In the genomic region with DNA sequence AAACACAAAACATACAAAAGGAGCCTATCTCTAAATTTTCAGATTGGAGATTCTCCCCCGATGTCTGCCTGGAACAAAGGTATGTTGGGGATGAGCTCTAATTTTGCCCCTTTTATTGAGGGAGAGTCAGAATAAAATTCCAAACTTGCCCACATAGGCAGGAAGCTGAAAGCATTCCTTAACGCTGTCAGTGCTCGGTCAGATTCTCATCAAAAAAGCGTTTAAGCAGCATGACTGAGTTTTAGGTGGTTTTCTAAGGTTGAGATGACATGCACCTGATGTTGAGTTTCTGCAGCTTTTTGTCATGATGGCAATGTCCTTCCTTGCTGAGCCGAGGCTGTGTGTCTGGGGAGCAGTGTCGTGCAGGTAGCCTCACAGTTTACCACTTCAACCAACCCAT, we compare ENCODE assay signal across 21 cellular contexts. TPM values are rescaled to one million over a fixed set of nuclear protein-coding genes. Genes with fewer than 3 reads are reported as not detected.
DNase-seq lines count a peak whose midpoint lies in the region; ATAC-seq and TF ChIP-seq lines count a peak whose summit lies in the region.
"Had no signal": no experiment of that assay in that cellular context is flagged by ENCODE, and none has a peak within 500 bp of the region (broad histone marks: within the 10 kb centered on the region; RNA-seq: fewer than 3 reads in every experiment).

No MANE protein-coding gene starts in this region.

- H2AK5ac ChIP-seq in IMR-90 (ENCODE audit: low read depth, low read length) = peak overlapping the region; percentile 6; the same call in 1 of the 2 replicates

- H3K23ac ChIP-seq in IMR-90 (ENCODE audit: low read depth, low read length) = no peak overlapping the region

- TF ChIP-seq CTCF in IMR-90 (conservative IDR thresholded peaks at IDR 0.05; ENCODE audit: low read depth, low read length) (no peak), astrocyte of the spinal cord (IDR thresholded peaks at IDR 0.05; ENCODE audit: low read depth, low read length) (no peak), parathyroid adenoma (IDR thresholded peaks at IDR 0.05) (no peak)

- in situ Hi-C loops in IMR-90 (cut with MboI; ENCODE audit: low sequenced_read_pairs) (no loop called here), astrocyte of the spinal cord (cut with HindIII; ENCODE audit: low sequenced_read_pairs) (no loop called here)

- H3K9me3 ChIP-seq in IMR-90 (ENCODE audit: control insufficient read depth, insufficient read depth, low read length) = peaks cover 5% of the 10 kb centered on the region; the same call in 1 of the 2 replicates
- H3K9me3 ChIP-seq in parathyroid adenoma (ENCODE audit: control insufficient read depth, low read length) = no peaks in the 10 kb centered on the region
- H3K9me3 ChIP-seq: BLaER1, HAP-1 had no signal

- H3K36me3 ChIP-seq in IMR-90 (ENCODE audit: control insufficient read depth, insufficient read depth, low read length) (no peaks in the 10 kb centered on the region), parathyroid adenoma (ENCODE audit: control insufficient read depth, insufficient read depth, low read length) (no peaks in the 10 kb centered on the region)
- H3K36me3 ChIP-seq: BLaER1, HAP-1 had no signal

- H2BK20ac ChIP-seq in IMR-90 (ENCODE audit: low read depth, low read length) = no peak overlapping the region

- no peak overlapping the region for H3K14ac ChIP-seq in IMR-90 (replicated peaks; ENCODE audit: low read depth, low read length)

- no peak overlapping the region for H3K4me3 ChIP-seq in IMR-90 (ENCODE audit: insufficient read depth, low read depth, low read length)
- no peak overlapping the region for H3K4me3 ChIP-seq in astrocyte of the spinal cord (ENCODE audit: low read depth, low read length)
- H3K4me3 ChIP-seq in parathyroid adenoma (ENCODE audit: low read depth, low read length) = no peak overlapping the region
- H3K4me3 ChIP-seq: BLaER1, GM23248, HAP-1 had no signal

- H3K18ac ChIP-seq in IMR-90 (ENCODE audit: low read depth, low read length) = no peak overlapping the region

- no peak overlapping the region for H3K56ac ChIP-seq in IMR-90 (ENCODE audit: extremely low read depth, insufficient read depth, low read length)

- no peaks in the 10 kb centered on the region for H3K79me1 ChIP-seq in IMR-90 (ENCODE audit: low read depth in 1 of 2, low read length in 2 of 2)

- DNase-seq in IMR-90 (no peak), astrocyte of the spinal cord (ENCODE audit: low read depth, low spot score) (peak; percentile 69), kidney glomerular epithelial cell (lab: John Stamatoyannopoulos, UW) (peak; percentile 40)
- DNase-seq: 8988T; Calu3; CD4-positive, alpha-beta memory T cell; DMS79 treated with DMSO at 0.1 percent for 48 hours; GF-D8; GM23248 had no signal

- H4K8ac ChIP-seq in IMR-90 (ENCODE audit: low read depth in 2 of 2, low read length in 2 of 2) = no peak overlapping the region; a peak in 1 of 4 replicates

- no peak for TF ChIP-seq RAD21 in IMR-90 (IDR thresholded peaks at IDR 0.05; ENCODE audit: low read length)

- H3K9me1 ChIP-seq in IMR-90 (ENCODE audit: insufficient read depth, low read length) = peaks cover 4% of the 10 kb centered on the region; the same call in 1 of the 2 replicates

- TF ChIP-seq POLR2A in IMR-90 (IDR thresholded peaks at IDR 0.05; ENCODE audit: low read depth, low read length) = no peak

- 100% methylated on average over 4 of the region's 6 CpGs; no CpG with 5 or more reads in 1 of the 2 experiments for WGBS in IMR-90 (ENCODE audit: extremely low coverage in 2 of 2, insufficient read length in 1 of 2), 2 experiments

- no peak overlapping the region for H3K4ac ChIP-seq in IMR-90 (ENCODE audit: low read depth, low read length)

- H2BK5ac ChIP-seq in IMR-90 (ENCODE audit: low read depth, low read length, poor library complexity, severe bottlenecking) = no peak overlapping the region

- no peak overlapping the region for H3K4me2 ChIP-seq in IMR-90 (ENCODE audit: low read depth, low read length)
- peak overlapping the region; percentile 12 for H3K4me2 ChIP-seq in parathyroid adenoma (ENCODE audit: low read length)
- H3K4me2 ChIP-seq: BLaER1 had no signal

- H2BK15ac ChIP-seq in IMR-90 (ENCODE audit: low read depth, low read length) = no peak overlapping the region

- H3K9ac ChIP-seq in IMR-90 (ENCODE audit: low read depth, low read length) = no peak overlapping the region
- H3K9ac ChIP-seq in parathyroid adenoma = no peak overlapping the region
- H3K9ac ChIP-seq: BLaER1, GM23248 had no signal

- H4K5ac ChIP-seq in IMR-90 (ENCODE audit: low read depth, low read length) = no peak overlapping the region

- intact Hi-C loops in IMR-90 (cut with micrococcal nuclease) = no loop called here

- no peaks in the 10 kb centered on the region for H3K27me3 ChIP-seq in IMR-90 (ENCODE audit: control insufficient read depth, insufficient read depth, low read length)
- no peaks in the 10 kb centered on the region for H3K27me3 ChIP-seq in parathyroid adenoma (ENCODE audit: control insufficient read depth, insufficient read depth, low read length)
- H3K27me3 ChIP-seq: BLaER1 had no signal

- H3K4me1 ChIP-seq in IMR-90 (ENCODE audit: control insufficient read depth, insufficient read depth, low read length) = peaks cover 11% of the 10 kb centered on the region
- H3K4me1 ChIP-seq in parathyroid adenoma = peaks cover 18% of the 10 kb centered on the region
- H3K4me1 ChIP-seq: BLaER1, HAP-1 had no signal

- H3K27ac ChIP-seq in IMR-90 (ENCODE audit: insufficient read depth, low read length) = no peak overlapping the region
- peak overlapping the region; percentile 66 for H3K27ac ChIP-seq in parathyroid adenoma
- H3K27ac ChIP-seq: BLaER1, GM23248 had no signal

- H2AFZ ChIP-seq in IMR-90 (replicated peaks; ENCODE audit: low read length, poor library complexity) (no peak overlapping the region), parathyroid adenoma (peak overlapping the region; percentile 17)
- H2AFZ ChIP-seq: GM23248 had no signal

- no peaks in the 10 kb centered on the region for H4K20me1 ChIP-seq in IMR-90 (ENCODE audit: insufficient read depth, low read length)
- H4K20me1 ChIP-seq: BLaER1 had no signal

- no peak for ATAC-seq in IMR-90 (ENCODE audit: low read depth)
- no peak for ATAC-seq in GM19397 (IDR thresholded peaks at IDR 0.05; ENCODE audit: unreplicated experiment)
- ATAC-seq in GM19455 (IDR thresholded peaks at IDR 0.05; ENCODE audit: unreplicated experiment) = no peak
- ATAC-seq in GM21367 (IDR thresholded peaks at IDR 0.05; ENCODE audit: unreplicated experiment) = no peak
- no peak for ATAC-seq in esophagus mucosa

- no TSS peak for BruUV-seq in IMR-90 (replicated peaks; lab: Mats Ljungman, UMichigan)

- no peak overlapping the region for H2AK9ac ChIP-seq in IMR-90 (replicated peaks; ENCODE audit: low read depth, low read length, poor library complexity)

- CTCF ChIA-PET in IMR-90 (lab: Yijun Ruan, JAX) = no interaction called here

- no peak overlapping the region for H4K91ac ChIP-seq in IMR-90 (ENCODE audit: insufficient read depth, low read depth, low read length)

- dilution Hi-C loops in IMR-90 (cut with HindIII; ENCODE audit: low sequenced_read_pairs, unreplicated experiment) = no loop called here

- H2BK120ac ChIP-seq in IMR-90 (ENCODE audit: low read depth, low read length) = no peak overlapping the region

- H3K79me2 ChIP-seq in parathyroid adenoma = no peaks in the 10 kb centered on the region

- POLR2A ChIA-PET in IMR-90 (lab: Charles Lee; ENCODE audit: unreplicated experiment) = no interaction called here

TF ChIP-seq in IMR-90, 13 proteins besides CTCF, POLR2A, EP300 and RAD21:
- TF ChIP-seq CEBPB (IDR thresholded peaks at IDR 0.05; ENCODE audit: low read depth, low read length) = no peak
- no peak for TF ChIP-seq SMC3 (IDR thresholded peaks at IDR 0.05; ENCODE audit: low read depth, low read length)
- TF ChIP-seq CHD1 (IDR thresholded peaks at IDR 0.05; ENCODE audit: low read depth, low read length) = no peak
- TF ChIP-seq, protein P1, sequence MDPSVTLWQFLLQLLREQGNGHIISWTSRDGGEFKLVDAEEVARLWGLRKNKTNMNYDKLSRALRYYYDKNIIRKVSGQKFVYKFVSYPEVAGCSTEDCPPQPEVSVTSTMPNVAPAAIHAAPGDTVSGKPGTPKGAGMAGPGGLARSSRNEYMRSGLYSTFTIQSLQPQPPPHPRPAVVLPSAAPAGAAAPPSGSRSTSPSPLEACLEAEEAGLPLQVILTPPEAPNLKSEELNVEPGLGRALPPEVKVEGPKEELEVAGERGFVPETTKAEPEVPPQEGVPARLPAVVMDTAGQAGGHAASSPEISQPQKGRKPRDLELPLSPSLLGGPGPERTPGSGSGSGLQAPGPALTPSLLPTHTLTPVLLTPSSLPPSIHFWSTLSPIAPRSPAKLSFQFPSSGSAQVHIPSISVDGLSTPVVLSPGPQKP (IDR thresholded peaks at IDR 0.05; ENCODE audit: borderline replicate concordance, low read depth, low read length) = no peak
- no peak for TF ChIP-seq FOS (IDR thresholded peaks at IDR 0.05; ENCODE audit: low read depth, low read length)
- no peak for TF ChIP-seq MAFK (IDR thresholded peaks at IDR 0.05; ENCODE audit: low read depth, low read length)
- no peak for TF ChIP-seq BHLHE40 (IDR thresholded peaks at IDR 0.05; ENCODE audit: low read depth, low read length)
- TF ChIP-seq NFE2L2 (IDR thresholded peaks at IDR 0.05; ENCODE audit: low read depth, low read length) = no peak
- TF ChIP-seq MAZ (IDR thresholded peaks at IDR 0.05; ENCODE audit: borderline replicate concordance, low read depth, low read length) = no peak
- no peak for TF ChIP-seq RFX5 (IDR thresholded peaks at IDR 0.05; ENCODE audit: low read depth, low read length)
- TF ChIP-seq RCOR1 (IDR thresholded peaks at IDR 0.05; ENCODE audit: insufficient replicate concordance, low read length) = no peak
- TF ChIP-seq, protein P2, sequence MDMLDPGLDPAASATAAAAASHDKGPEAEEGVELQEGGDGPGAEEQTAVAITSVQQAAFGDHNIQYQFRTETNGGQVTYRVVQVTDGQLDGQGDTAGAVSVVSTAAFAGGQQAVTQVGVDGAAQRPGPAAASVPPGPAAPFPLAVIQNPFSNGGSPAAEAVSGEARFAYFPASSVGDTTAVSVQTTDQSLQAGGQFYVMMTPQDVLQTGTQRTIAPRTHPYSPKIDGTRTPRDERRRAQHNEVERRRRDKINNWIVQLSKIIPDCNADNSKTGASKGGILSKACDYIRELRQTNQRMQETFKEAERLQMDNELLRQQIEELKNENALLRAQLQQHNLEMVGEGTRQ (IDR thresholded peaks at IDR 0.05; ENCODE audit: low read depth, low read length) = no peak
- no peak for TF ChIP-seq MXI1 (IDR thresholded peaks at IDR 0.05; ENCODE audit: borderline replicate concordance, low read depth, low read length)
TF ChIP-seq in IMR-90: peak in this region for 0.

RNA-seq across cellular contexts. Expression of a gene that starts 48.4 kb away (rescaled TPM):
- 0.28 and 0.36 TPM in 2 replicates for total RNA-seq in IMR-90 (2012; rRNA removed)
- polyA plus RNA-seq in IMR-90 (2012; rRNA removed) = 0.27 and 0.32 TPM in 2 replicates
- 0.50 and 0.54 TPM in 2 replicates for polyA plus RNA-seq in IMR-90 (2012; cell fraction: cytosol; rRNA removed)
- 0.35 and 1.4 TPM in 2 replicates for polyA plus RNA-seq in IMR-90 (2012; cell fraction: nucleus; rRNA removed; ENCODE audit: low replicate concordance)
- total RNA-seq in esophagus mucosa = 2.7 TPM
- total RNA-seq: A673; CD4-positive, alpha-beta memory T cell; H4; HT-29 had no signal
- polyA plus RNA-seq: CD14-positive monocyte, IgD-negative memory B cell had no signal
